ENCODE assay signal across 8 cellular contexts in genomic region chr12:119988788-119989618, GRCh38. TPM values are rescaled to one million over a fixed set of nuclear protein-coding genes. Genes with fewer than 3 reads are reported as not detected.
DNase-seq lines count a peak whose midpoint lies in the region; ATAC-seq and TF ChIP-seq lines count a peak whose summit lies in the region.

Gene BICDL1, plus strand, starts transcription at chr12:119989236. Its CDS starts 633 bp downstream, at chr12:119989869.

- TF ChIP-seq CTCF in ascending aorta (IDR thresholded peaks at IDR 0.05): no peak
- TF ChIP-seq CTCF in gastrocnemius medialis (IDR thresholded peaks at IDR 0.05 in 4 of 5, conservative IDR thresholded peaks at IDR 0.05 in 1 of 5): no peak

- H3K27ac ChIP-seq in ascending aorta (no peak within 1 kb of the TSS), gastrocnemius medialis (no peak within 1 kb of the TSS)

- H3K36me3 ChIP-seq in ascending aorta (no peaks in the 10 kb centered on the region), gastrocnemius medialis (no peaks in the 10 kb centered on the region)

- peaks cover 0 to 12% of the 10 kb centered on the region in 2 donors for H3K4me1 ChIP-seq in ascending aorta
- H3K4me1 ChIP-seq in gastrocnemius medialis: peaks cover 9% of the 10 kb centered on the region in 2 donors

- intact Hi-C loops in T-helper 2 cell treated with Interferon-gamma antibody and Interleukin-4, amounts not matched to agents 100 ng/mL and 5 ng/mL, for 36 hours (cut with micrococcal nuclease): loop anchor here (1.0 to 2.0 kb wide), 7 partner anchors 23 to 698 kb away; partner anchors contain the start of genes CIT, MLEC, RAB35 and RPLP0
- intact Hi-C loops in ascending aorta (cut with DNase I) (no loop called here), gastrocnemius medialis (cut with DNase I; ENCODE audit: low total_unique reads) (no loop called here)

- DNase-seq in NCI-H187 (lab: John Stamatoyannopoulos, UW): peak; percentile 97 to 100
- peak; percentile 36 to 76 for DNase-seq in ascending aorta (ENCODE audit: low spot score in 2 of 2)
- DNase-seq in iPS DF 19.7 (ENCODE audit: low read depth, low spot score): peak; percentile 72
- peak; percentile 3 to 33 for DNase-seq in gastrocnemius medialis
- DNase-seq in OCI-M2 (lab: John Stamatoyannopoulos, UW; ENCODE audit: unreplicated experiment): no peak

- H3K27me3 ChIP-seq in ascending aorta (no peaks in the 10 kb centered on the region), gastrocnemius medialis (peaks cover 46 to 78% (median 66%) of the 10 kb centered on the region in 3 donors)

- ATAC-seq in GM18517 (IDR thresholded peaks at IDR 0.05; ENCODE audit: unreplicated experiment): peak; percentile 86
- peak; percentile 83 for ATAC-seq in HG02970 (IDR thresholded peaks at IDR 0.05; ENCODE audit: low FRiP score, unreplicated experiment)
- ATAC-seq in gastrocnemius medialis: peak; percentile 63 to 68

- H3K4me3 ChIP-seq in ascending aorta (peak within 1 kb of the TSS; percentile 66 to 68), gastrocnemius medialis (peak within 1 kb of the TSS; percentile 36 to 55 (median 51))

- in situ Hi-C loops in gastrocnemius medialis (cut with MboI; ENCODE audit: low sequenced_read_pairs in 4 of 4): no loop called here

- no peaks in the 10 kb centered on the region for H3K9me3 ChIP-seq in ascending aorta
- no peaks in the 10 kb centered on the region for H3K9me3 ChIP-seq in gastrocnemius medialis

- TF ChIP-seq POLR2A in gastrocnemius medialis (IDR thresholded peaks at IDR 0.05): no peak

RNA-seq across cellular contexts. Expression of gene BICDL1, which starts in this region (rescaled TPM):
- 42.4 and 44.1 TPM in 2 replicates for total RNA-seq in T-helper 2 cell treated with Interferon-gamma antibody and Interleukin-4, amounts not matched to agents 100 ng/mL and 5 ng/mL, for 36 hours
- not detected for total RNA-seq in ascending aorta
- 1 to 10 TPM in 1 of 4 donors, under 1 TPM in 1, not detected in 2; 0.93 to 1.4 TPM for total RNA-seq in gastrocnemius medialis

Comparison
In these comparisons a context has a peak if more than half of its experiments do, and no peak if none do; other contexts are left out.
1. RNA of gene BICDL1 (total RNA-seq): 42.4 to 44.1 TPM in T-helper 2 cell treated with Interferon-gamma antibody and Interleukin-4, amounts not matched to agents 100 ng/mL and 5 ng/mL, for 36 hours; 0.93 to 1.4 TPM in gastrocnemius medialis and not detected in ascending aorta (single experiment); every median in the first group is over 10 times any median in the second.
2. Peak in DNase-seq and H3K4me3 ChIP-seq in ascending aorta; RNA of the gene not detected or under 1 TPM.
3. Peak in every context shown above with its lines, with median percentiles within 50 percentile points of each other: ATAC-seq.